In the genomic region with DNA sequence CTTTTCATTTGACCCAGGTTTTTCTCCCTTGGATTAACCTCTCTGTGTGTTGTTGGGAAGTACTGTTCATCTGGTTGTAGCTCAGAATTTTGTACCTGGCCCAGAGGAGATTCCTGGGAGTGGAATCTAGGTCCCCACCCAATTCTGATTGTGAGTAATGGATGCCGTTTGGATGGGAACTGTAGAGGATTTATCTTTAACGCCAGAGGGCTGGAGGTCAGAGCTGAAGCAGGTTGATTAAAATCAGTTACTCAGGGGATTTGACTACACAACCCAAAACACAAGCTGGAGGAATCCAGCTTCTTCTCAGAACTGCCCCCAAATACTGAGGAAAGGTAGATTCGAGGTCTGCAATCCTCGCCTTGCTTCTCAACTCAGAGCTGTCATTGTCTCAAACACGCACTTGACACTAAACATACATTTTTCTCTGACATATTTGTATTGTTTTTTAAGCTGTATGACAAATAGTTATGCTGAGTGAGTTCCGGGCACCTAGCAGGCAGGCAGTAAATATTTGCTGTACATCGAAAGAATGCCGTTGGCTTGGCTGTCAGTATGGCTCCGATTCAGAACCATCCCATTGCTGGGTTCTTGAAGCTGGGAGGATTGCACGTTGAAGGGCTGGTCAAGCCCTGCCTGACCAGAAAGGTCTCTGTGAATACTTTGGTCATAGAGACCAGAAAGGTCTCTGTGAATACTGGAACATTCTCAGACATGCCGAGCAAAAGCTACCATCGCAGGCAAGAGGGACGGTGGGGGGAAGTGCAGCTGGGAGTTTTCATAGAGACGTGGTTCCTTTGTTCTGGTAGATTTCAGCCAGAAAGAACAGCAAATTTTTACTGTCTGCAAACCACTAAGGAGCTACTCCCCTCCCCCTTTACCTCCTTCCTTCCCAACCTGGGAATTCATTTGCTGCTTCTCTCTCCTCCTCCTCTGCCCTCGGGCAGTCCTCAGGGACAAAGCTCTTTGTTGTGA, we compare ENCODE assay signal across 8 cellular contexts.
A peak's percentile ranks its signal among the peaks of the same experiment; 100 is the strongest.
DNase-seq lines count a peak whose midpoint lies in the region; ATAC-seq and TF ChIP-seq lines count a peak whose summit lies in the region.

No MANE protein-coding gene starts in this region.

- peak overlapping the region; percentile 61; the same call in 1 of the 2 replicates for H3K9ac ChIP-seq in MM.1S (ENCODE audit: low read length)
- H3K9ac ChIP-seq in mucosa of stomach (ENCODE audit: low read length) = peak overlapping the region; percentile 2

- peaks cover 0 to 1% (median 0%) of the 10 kb centered on the region in 3 donors for H3K36me3 Mint-ChIP-seq in CD8-positive, alpha-beta memory T cell

- 50 to 59% (median 51%) methylated on average over 15 of the region's 15 CpGs for WGBS in spleen, 5 donors

- intact Hi-C loops in spleen (cut with DNase I; ENCODE audit: low total_unique reads) = loop anchor here (2.0 to 5.0 kb wide), 2 partner anchors 548 to 853 kb away; no protein-coding TSS in a partner anchor

- no peaks in the 10 kb centered on the region for H3K9me3 ChIP-seq in CD8-positive, alpha-beta memory T cell (ENCODE audit: low read length)
- H3K9me3 ChIP-seq in MM.1S (replicated peaks; ENCODE audit: insufficient read depth, low read length) (no peaks in the 10 kb centered on the region), mucosa of stomach (ENCODE audit: control insufficient read depth, low read length) (no peaks in the 10 kb centered on the region), spleen (no peaks in the 10 kb centered on the region)

- ATAC-seq in HG02623 (IDR thresholded peaks at IDR 0.05; ENCODE audit: unreplicated experiment) = no peak

- H3K9me3 Mint-ChIP-seq in CD8-positive, alpha-beta memory T cell = no peaks in the 10 kb centered on the region

- H3K27me3 Mint-ChIP-seq in CD8-positive, alpha-beta memory T cell = peaks cover 0 to 6% of the 10 kb centered on the region in 2 donors

- CTCF ChIA-PET in CD8-positive, alpha-beta memory T cell (lab: Charles Lee) = interaction anchor here (0.6 to 2.4 kb wide), 7 partner anchors 10 to 925 kb away, joined by 3 to 12 read pairs (median 3); no protein-coding TSS in a partner anchor

- H3K27me3 ChIP-seq in CD8-positive, alpha-beta memory T cell (ENCODE audit: insufficient read depth, low read length, poor library complexity, severe bottlenecking) = no peaks in the 10 kb centered on the region
- no peaks in the 10 kb centered on the region for H3K27me3 ChIP-seq in MM.1S (replicated peaks; ENCODE audit: insufficient read depth, low read length)
- no peaks in the 10 kb centered on the region for H3K27me3 ChIP-seq in mucosa of stomach (ENCODE audit: control insufficient read depth, insufficient read depth, low read length)
- peaks cover 0 to 16% (median 0%) of the 10 kb centered on the region in 7 donors for H3K27me3 ChIP-seq in spleen (replicated peaks in 1 of 7)

- H3K27ac ChIP-seq in CD8-positive, alpha-beta memory T cell (ENCODE audit: low read depth, low read length) = no peak overlapping the region
- H3K27ac ChIP-seq in MM.1S (ENCODE audit: low read length) (no peak overlapping the region), caudate nucleus (ENCODE audit: low read depth, low read length) (peak overlapping the region; percentile 98), spleen (peak overlapping the region in 3 of 8 donors; percentile 75 to 82 (median 79))

- no peaks in the 10 kb centered on the region for H3K36me3 ChIP-seq in CD8-positive, alpha-beta memory T cell (ENCODE audit: insufficient read depth, low read length)
- no peaks in the 10 kb centered on the region for H3K36me3 ChIP-seq in MM.1S (replicated peaks; ENCODE audit: insufficient read depth, low read length)
- no peaks in the 10 kb centered on the region for H3K36me3 ChIP-seq in mucosa of stomach (ENCODE audit: control insufficient read depth, insufficient read depth, low read length)
- no peaks in the 10 kb centered on the region for H3K36me3 ChIP-seq in spleen

- peaks cover 36 to 43% (median 37%) of the 10 kb centered on the region in 3 donors for H3K4me1 Mint-ChIP-seq in CD8-positive, alpha-beta memory T cell

- H3K79me2 ChIP-seq in MM.1S (ENCODE audit: low read length) = no peaks in the 10 kb centered on the region

- TF ChIP-seq CTCF in MM.1S (IDR thresholded peaks at IDR 0.05; ENCODE audit: low read length) (no peak), spleen (IDR thresholded peaks at IDR 0.05 in 8 of 11, conservative IDR thresholded peaks at IDR 0.05 in 3 of 11) (no peak)

- TF ChIP-seq POLR2A in spleen (IDR thresholded peaks at IDR 0.05) = no peak

- H3K4me1 ChIP-seq in CD8-positive, alpha-beta memory T cell (ENCODE audit: insufficient read depth, low read length) = peaks cover 23% of the 10 kb centered on the region
- peaks cover 12% of the 10 kb centered on the region; the same call in 1 of the 2 replicates for H3K4me1 ChIP-seq in MM.1S (ENCODE audit: low read length)
- peaks cover 13% of the 10 kb centered on the region for H3K4me1 ChIP-seq in mucosa of stomach (ENCODE audit: control insufficient read depth, insufficient read depth, low read length)
- H3K4me1 ChIP-seq in spleen = peaks cover 4 to 19% (median 15%) of the 10 kb centered on the region in 6 donors

- POLR2A ChIA-PET in CD8-positive, alpha-beta memory T cell (lab: Charles Lee) = no interaction called here

- H2AFZ ChIP-seq in MM.1S (ENCODE audit: low read length) = peak overlapping the region; percentile 83

- peak overlapping the region; percentile 91 for H3K4me2 ChIP-seq in MM.1S (ENCODE audit: low read depth, low read length)

- DNase-seq in CD8-positive, alpha-beta memory T cell = no peak
- DNase-seq in MM.1S = no peak
- peak in 3 of 61 donors; percentile 27 to 63 (median 60) for DNase-seq in caudate nucleus (lab: John Stamatoyannopoulos, UW)
- no peak for DNase-seq in spleen
- DNase-seq in RKO (ENCODE audit: low spot score) = no peak
- no peak for DNase-seq in NCI-H446 treated with DMSO at 0.1 percent for 48 hours (lab: John Stamatoyannopoulos, UW)

- H3K27ac Mint-ChIP-seq in CD8-positive, alpha-beta memory T cell = peak overlapping the region in 4 of 8 donors; percentile 2 to 53 (median 42)

- peak overlapping the region in 6 of 7 donors; percentile 82 to 89 (median 85) for H3K4me3 Mint-ChIP-seq in CD8-positive, alpha-beta memory T cell

- H3K9me2 ChIP-seq in MM.1S (replicated peaks; ENCODE audit: insufficient read depth, low read length) = no peaks in the 10 kb centered on the region

- no peaks in the 10 kb centered on the region for H3F3A ChIP-seq in MM.1S (ENCODE audit: insufficient read depth, low read length)

- no peaks in the 10 kb centered on the region for H4K20me1 ChIP-seq in MM.1S (ENCODE audit: insufficient read depth, low read length)

- peak overlapping the region; percentile 68 for H3K4me3 ChIP-seq in CD8-positive, alpha-beta memory T cell (ENCODE audit: low read length)
- peak overlapping the region; percentile 62 for H3K4me3 ChIP-seq in MM.1S (ENCODE audit: low read length)
- H3K4me3 ChIP-seq in mucosa of stomach (ENCODE audit: low read length) = peak overlapping the region; percentile 45
- H3K4me3 ChIP-seq in spleen = peak overlapping the region in 4 of 8 donors; percentile 38 to 70 (median 44)
